Comparison of ENCODE assay signal across 10 cellular contexts in genomic region chr22:43183496-43184263, GRCh38. TPM values are rescaled to one million over a fixed set of nuclear protein-coding genes. Genes with fewer than 3 reads are reported as not detected.
DNase-seq lines count a peak whose midpoint lies in the region; ATAC-seq and TF ChIP-seq lines count a peak whose summit lies in the region.
"Had no signal": no experiment of that assay in that cellular context is flagged by ENCODE, and none has a peak within 500 bp of the region (broad histone marks: within the 10 kb centered on the region; RNA-seq: fewer than 3 reads in every experiment).

No MANE protein-coding gene starts in this region.

- H3K4me3 ChIP-seq in astrocyte of the spinal cord (ENCODE audit: low read depth, low read length): no peak overlapping the region
- H3K4me3 ChIP-seq in dorsolateral prefrontal cortex: no peak overlapping the region

- in situ Hi-C loops in astrocyte of the spinal cord (cut with HindIII; ENCODE audit: low sequenced_read_pairs): no loop called here

- ATAC-seq in GM18907 (IDR thresholded peaks at IDR 0.05; ENCODE audit: unreplicated experiment): no peak

- H3K27ac ChIP-seq in dorsolateral prefrontal cortex: no peak overlapping the region

- DNase-seq in Daoy (ENCODE audit: low read depth) (peak; percentile 64), MV-4-11 (lab: John Stamatoyannopoulos, UW) (peak; percentile 81), astrocyte of the spinal cord (ENCODE audit: low read depth, low spot score) (peak; percentile 45), kidney tubule cell (ENCODE audit: low spot score) (peak; percentile 53), dorsolateral prefrontal cortex (no peak)
- DNase-seq in stimulated activated CD4-positive, alpha-beta T cell treated with anti-CD3 and anti-CD28 coated beads, Interleukin-1b, Interleukin-23, amount 100 ng/mL, for 48 hours: no peak
- DNase-seq in activated CD8-positive, alpha-beta memory T cell treated with anti-CD3 and anti-CD28 coated beads, Interleukin-2, amount 50 U/mL, for 4 hours: no peak
- DNase-seq: activated gamma-delta T cell treated with Interleukin-2 at 50 U/mL for 16 hours, NCI-H446 treated with DMSO at 0.1 percent for 48 hours had no signal

- intact Hi-C loops in dorsolateral prefrontal cortex (cut with DNase I): no loop called here

- TF ChIP-seq CTCF in astrocyte of the spinal cord (IDR thresholded peaks at IDR 0.05; ENCODE audit: low read depth, low read length) (no peak), dorsolateral prefrontal cortex (IDR thresholded peaks at IDR 0.05 in 54 of 56, conservative IDR thresholded peaks at IDR 0.05 in 2 of 56; ENCODE audit: low read depth in 1 of 56, partially characterized antibody in 56 of 56) (no peak)

- H3K27me3 ChIP-seq in dorsolateral prefrontal cortex: no peaks in the 10 kb centered on the region

RNA-seq across cellular contexts. Expression of gene TTLL12, which starts 3.3 kb away (rescaled TPM):
- total RNA-seq in Daoy (2014; rRNA removed; shearing (Covaris generic)): 49.1 and 61.1 TPM in 2 replicates
- 10 to 100 TPM; 24.0 to 52.5 (median 34.0) TPM for total RNA-seq in dorsolateral prefrontal cortex

RNA-seq across cellular contexts. Expression of gene TSPO, which starts 32.3 kb away (rescaled TPM):
- 178 and 230 TPM in 2 replicates for total RNA-seq in Daoy (2014; rRNA removed; shearing (Covaris generic))
- 10 to 100 TPM; 12.8 to 57.5 (median 25.4) TPM for total RNA-seq in dorsolateral prefrontal cortex

RNA-seq across cellular contexts. Expression of gene MCAT, which starts 40.5 kb away (rescaled TPM):
- 20.2 and 30.6 TPM in 2 replicates for total RNA-seq in Daoy (2014; rRNA removed; shearing (Covaris generic))
- total RNA-seq in dorsolateral prefrontal cortex: 10 to 100 TPM; 10.7 to 29.7 (median 20.7) TPM

Comparison
In these comparisons a context has a peak if more than half of its experiments do, and no peak if none do; other contexts are left out.
1. DNase-seq: peak in Daoy (single experiment), MV-4-11 (single experiment), astrocyte of the spinal cord (single experiment) and kidney tubule cell (single experiment); none in dorsolateral prefrontal cortex (0 of 10), stimulated activated CD4-positive, alpha-beta T cell treated with anti-CD3 and anti-CD28 coated beads, Interleukin-1b, Interleukin-23, amount 100 ng/mL, for 48 hours (single experiment) and activated CD8-positive, alpha-beta memory T cell treated with anti-CD3 and anti-CD28 coated beads, Interleukin-2, amount 50 U/mL, for 4 hours (single experiment).